16 cellular contexts compared by ENCODE assay signal in the genomic region with DNA sequence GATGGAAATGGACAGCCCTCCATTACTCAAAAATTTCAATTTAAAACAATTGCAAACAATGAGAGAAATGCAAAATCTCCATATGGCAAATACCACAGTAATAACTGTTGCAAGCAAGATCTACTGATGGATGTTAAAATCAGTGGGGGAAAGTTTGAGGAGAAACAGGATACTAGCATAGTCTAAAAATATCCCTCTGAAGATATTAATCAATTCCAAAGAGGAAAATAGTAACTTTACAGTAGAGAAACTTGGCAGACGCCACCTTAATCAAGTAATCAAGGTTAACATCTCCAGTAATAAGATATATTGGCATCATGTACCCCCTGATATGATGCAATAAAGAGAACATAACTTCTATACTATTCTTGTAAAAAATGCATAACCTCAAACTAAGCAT.
DNase-seq lines count a peak whose midpoint lies in the region; ATAC-seq, FAIRE-seq and TF ChIP-seq lines count a peak whose summit lies in the region.
"Had no signal": no experiment of that assay in that cellular context is flagged by ENCODE, and none has a peak within 500 bp of the region (broad histone marks: within the 10 kb centered on the region; RNA-seq: fewer than 3 reads in every experiment).

No MANE protein-coding gene starts in this region.

- H3K9ac ChIP-seq in PC-3 (ENCODE audit: low read length) (no peak overlapping the region), K562 (ENCODE audit: insufficient read depth in 1 of 2, low read depth in 2 of 2, low read length in 2 of 2) (no peak overlapping the region), colonic mucosa (ENCODE audit: low read depth in 2 of 2, low read length in 2 of 2) (no peak overlapping the region)

- H2AFZ ChIP-seq in PC-3 (ENCODE audit: low read length) (no peak overlapping the region), K562 (ENCODE audit: low read depth, low read length) (no peak overlapping the region)
- H2AFZ ChIP-seq: GM23338 had no signal

- no TSS peak for BruUV-seq in PC-3 (replicated peaks; lab: Mats Ljungman, UMichigan)
- no TSS peak for BruUV-seq in K562 (replicated peaks; lab: Mats Ljungman, UMichigan)

- H3K9me1 ChIP-seq in K562 (ENCODE audit: control insufficient read depth, insufficient read depth, low read length): no peaks in the 10 kb centered on the region

- CTCF ChIA-PET in PC-3 (lab: Charles Lee): no interaction called here
- CTCF ChIA-PET in K562 (lab: Yijun Ruan, JAX; ENCODE audit: low intra/inter-chr PET ratio): no interaction called here

- H3K9me3 ChIP-seq in PC-3 (ENCODE audit: low read length) (no peaks in the 10 kb centered on the region), K562 (replicated peaks; ENCODE audit: control insufficient read depth, insufficient read depth, low read depth, low read length) (no peaks in the 10 kb centered on the region), colonic mucosa (no peaks in the 10 kb centered on the region)
- H3K9me3 ChIP-seq: Caco-2 had no signal

- TF ChIP-seq POLR2A in K562 (conservative IDR thresholded peaks at IDR 0.05): no peak

- POLR2A ChIA-PET in PC-3 (lab: Charles Lee; ENCODE audit: unreplicated experiment): no interaction called here
- POLR2A ChIA-PET in K562 (lab: Yijun Ruan, JAX): no interaction called here

- H3K9me2 ChIP-seq in PC-3 (replicated peaks; ENCODE audit: low read length): no peaks in the 10 kb centered on the region

- DNase-seq in PC-3: no peak
- no peak for DNase-seq in K562 (ENCODE audit: extremely low read depth in 1 of 4, low spot score in 3 of 4)
- DNase-seq in fibroblast of the aortic adventitia (ENCODE audit: low read depth): peak; percentile 8
- DNase-seq in colonic mucosa: no peak
- no peak for DNase-seq in MV-4-11 (lab: John Stamatoyannopoulos, UW)
- DNase-seq in HCEC 1CT: no peak
- DNase-seq: Caco-2; CD8-positive, alpha-beta memory T cell; DMS53; GF-D8; H7 had no signal

- peaks cover 4% of the 10 kb centered on the region for H3F3A ChIP-seq in PC-3 (ENCODE audit: low read length, unreplicated experiment)

- ATAC-seq in PC-3 (no peak), K562 (no peak), HG03175 (IDR thresholded peaks at IDR 0.05; ENCODE audit: unreplicated experiment) (no peak)
- ATAC-seq: GM23338, HepG2 had no signal

- H3K4me1 ChIP-seq in PC-3 (ENCODE audit: insufficient read depth, low read length) (peaks cover 49% of the 10 kb centered on the region), K562 (replicated peaks in 1 of 2; ENCODE audit: control insufficient read depth in 2 of 2, insufficient read depth in 2 of 2, low read length in 2 of 2) (no peaks in the 10 kb centered on the region), colonic mucosa (no peaks in the 10 kb centered on the region)

- peak overlapping the region; percentile 38 for H3K4me2 ChIP-seq in PC-3 (ENCODE audit: low read length)
- H3K4me2 ChIP-seq in K562 (ENCODE audit: insufficient read depth, low read length): no peak overlapping the region
- H3K4me2 ChIP-seq: GM23338 had no signal

- no peak for TF ChIP-seq EP300 in K562 (IDR thresholded peaks at IDR 0.05; ENCODE audit: low read length)

- intact Hi-C loops in PC-3 (cut with micrococcal nuclease) (loop anchor here (10.0 kb wide), 2 partner anchors 64 to 174 kb away; no protein-coding TSS in a partner anchor), K562 (cut with micrococcal nuclease) (no loop called here), colonic mucosa (cut with DNase I) (no loop called here)

- no peak for FAIRE-seq in K562 (lab: Jason Lieb, UNC)
- FAIRE-seq: A204.1, HTR-8/SVneo had no signal

- no peak for TF ChIP-seq RAD21 in K562 (CRISPR knock-in tag; conservative IDR thresholded peaks at IDR 0.05 in 1 of 2, IDR thresholded peaks at IDR 0.05 in 1 of 2)

- no peaks in the 10 kb centered on the region for H3K36me3 ChIP-seq in PC-3 (ENCODE audit: low read depth, low read length)
- H3K36me3 ChIP-seq in K562 (ENCODE audit: control insufficient read depth, insufficient read depth, low read length): no peaks in the 10 kb centered on the region
- no peaks in the 10 kb centered on the region for H3K36me3 ChIP-seq in colonic mucosa

- H4K20me1 ChIP-seq in PC-3 (ENCODE audit: low read length): no peaks in the 10 kb centered on the region
- H4K20me1 ChIP-seq in K562 (replicated peaks; ENCODE audit: control insufficient read depth, insufficient read depth, low read length): no peaks in the 10 kb centered on the region

- H3K79me2 ChIP-seq in PC-3 (ENCODE audit: low read length): no peaks in the 10 kb centered on the region
- H3K79me2 ChIP-seq in K562 (ENCODE audit: control insufficient read depth, insufficient read depth, low read length): no peaks in the 10 kb centered on the region

- WGBS in K562 (ENCODE audit: insufficient coverage, low coverage, missing lambda C conversion rate): 0% methylated on average over 1 of the region's 1 CpG

- H3K27ac ChIP-seq in PC-3 (ENCODE audit: low read length) (no peak overlapping the region), K562 (ENCODE audit: extremely low read depth, low read depth, low read length) (no peak overlapping the region), colonic mucosa (no peak overlapping the region)

- no peaks in the 10 kb centered on the region for H3K27me3 ChIP-seq in PC-3 (ENCODE audit: low read length)
- no peaks in the 10 kb centered on the region; a peak in 1 of 5 replicates for H3K27me3 ChIP-seq in K562 (ENCODE audit: control insufficient read depth in 2 of 2, insufficient read depth in 2 of 2, low read length in 2 of 2)
- H3K27me3 ChIP-seq in colonic mucosa: no peaks in the 10 kb centered on the region

- TF ChIP-seq CTCF in PC-3 (conservative IDR thresholded peaks at IDR 0.05; ENCODE audit: low read depth, low read length) (no peak), K562 (IDR thresholded peaks at IDR 0.05 in 2 of 3, conservative IDR thresholded peaks at IDR 0.05 in 1 of 3; ENCODE audit: insufficient read depth in 2 of 3, low read depth in 1 of 3, low read length in 3 of 3) (no peak), fibroblast of the aortic adventitia (IDR thresholded peaks at IDR 0.05; ENCODE audit: insufficient read depth, low read length) (no peak), colonic mucosa (IDR thresholded peaks at IDR 0.05) (no peak)

- in situ Hi-C loops in K562 (cut with MboI): no loop called here

- H3K4me3 ChIP-seq in PC-3 (ENCODE audit: low read length): no peak overlapping the region
- H3K4me3 ChIP-seq in K562: no peak overlapping the region
- no peak overlapping the region for H3K4me3 ChIP-seq in fibroblast of the aortic adventitia (ENCODE audit: low read depth, low read length)
- no peak overlapping the region for H3K4me3 ChIP-seq in colonic mucosa
- H3K4me3 ChIP-seq: GM23338 had no signal

TF ChIP-seq in K562, 482 proteins besides CTCF, POLR2A, EP300 and RAD21 (continues in another document):
- TF ChIP-seq CEBPG (CRISPR knock-in tag; IDR thresholded peaks at IDR 0.05): no peak
- TF ChIP-seq CEBPG (tag; conservative IDR thresholded peaks at IDR 0.05 in 1 of 2, IDR thresholded peaks at IDR 0.05 in 1 of 2): 0 out of 4 replicates have a peak, but pooled peaks of 1 of the 2 experiments have one; percentile 13
- TF ChIP-seq NCOR1 (IDR thresholded peaks at IDR 0.05): no peak
- TF ChIP-seq RBFOX2 (IDR thresholded peaks at IDR 0.05; ENCODE audit: low read depth, low read length): no peak
- no peak for TF ChIP-seq ZNF668 (CRISPR knock-in tag; IDR thresholded peaks at IDR 0.05)
- no peak for TF ChIP-seq SRF (CRISPR knock-in tag; IDR thresholded peaks at IDR 0.05)
- TF ChIP-seq ERF (CRISPR knock-in tag; IDR thresholded peaks at IDR 0.05): no peak
- TF ChIP-seq ZNF561 (CRISPR knock-in tag; conservative IDR thresholded peaks at IDR 0.05): no peak
- TF ChIP-seq NFRKB (IDR thresholded peaks at IDR 0.05; ENCODE audit: low read depth): no peak
- TF ChIP-seq, protein P1, sequence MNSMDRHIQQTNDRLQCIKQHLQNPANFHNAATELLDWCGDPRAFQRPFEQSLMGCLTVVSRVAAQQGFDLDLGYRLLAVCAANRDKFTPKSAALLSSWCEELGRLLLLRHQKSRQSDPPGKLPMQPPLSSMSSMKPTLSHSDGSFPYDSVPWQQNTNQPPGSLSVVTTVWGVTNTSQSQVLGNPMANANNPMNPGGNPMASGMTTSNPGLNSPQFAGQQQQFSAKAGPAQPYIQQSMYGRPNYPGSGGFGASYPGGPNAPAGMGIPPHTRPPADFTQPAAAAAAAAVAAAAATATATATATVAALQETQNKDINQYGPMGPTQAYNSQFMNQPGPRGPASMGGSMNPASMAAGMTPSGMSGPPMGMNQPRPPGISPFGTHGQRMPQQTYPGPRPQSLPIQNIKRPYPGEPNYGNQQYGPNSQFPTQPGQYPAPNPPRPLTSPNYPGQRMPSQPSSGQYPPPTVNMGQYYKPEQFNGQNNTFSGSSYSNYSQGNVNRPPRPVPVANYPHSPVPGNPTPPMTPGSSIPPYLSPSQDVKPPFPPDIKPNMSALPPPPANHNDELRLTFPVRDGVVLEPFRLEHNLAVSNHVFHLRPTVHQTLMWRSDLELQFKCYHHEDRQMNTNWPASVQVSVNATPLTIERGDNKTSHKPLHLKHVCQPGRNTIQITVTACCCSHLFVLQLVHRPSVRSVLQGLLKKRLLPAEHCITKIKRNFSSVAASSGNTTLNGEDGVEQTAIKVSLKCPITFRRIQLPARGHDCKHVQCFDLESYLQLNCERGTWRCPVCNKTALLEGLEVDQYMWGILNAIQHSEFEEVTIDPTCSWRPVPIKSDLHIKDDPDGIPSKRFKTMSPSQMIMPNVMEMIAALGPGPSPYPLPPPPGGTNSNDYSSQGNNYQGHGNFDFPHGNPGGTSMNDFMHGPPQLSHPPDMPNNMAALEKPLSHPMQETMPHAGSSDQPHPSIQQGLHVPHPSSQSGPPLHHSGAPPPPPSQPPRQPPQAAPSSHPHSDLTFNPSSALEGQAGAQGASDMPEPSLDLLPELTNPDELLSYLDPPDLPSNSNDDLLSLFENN (IDR thresholded peaks at IDR 0.05; ENCODE audit: low read depth in 2 of 2, low read length in 2 of 2): no peak
- no peak for TF ChIP-seq SIN3A (IDR thresholded peaks at IDR 0.05; ENCODE audit: borderline replicate concordance in 2 of 2, control insufficient read depth in 1 of 2, low read depth in 2 of 2, low read length in 2 of 2)
- TF ChIP-seq MYNN (IDR thresholded peaks at IDR 0.05): no peak
- no peak for TF ChIP-seq MYNN (CRISPR knock-in tag; IDR thresholded peaks at IDR 0.05)
